In genomic region chr7:68218461-68218860, GRCh38 we compare ENCODE assay signal across 9 cellular contexts.
"Had no signal": no experiment of that assay in that cellular context is flagged by ENCODE, and none has a peak within 500 bp of the region (broad histone marks: within the 10 kb centered on the region; RNA-seq: fewer than 3 reads in every experiment).

No MANE protein-coding gene starts in this region.

- H3K4me1 ChIP-seq: HAP-1 had no signal

- H3K36me3 ChIP-seq: HAP-1 had no signal

- H3K4me2 ChIP-seq: GM23338 had no signal

- H3K27ac ChIP-seq: GM23248 had no signal

- H3K9me3 ChIP-seq: HAP-1 had no signal

- H3K9ac ChIP-seq: GM23248 had no signal

- H3K4me1 Mint-ChIP-seq: GM23338 had no signal

- ATAC-seq: GM23338, HCT116 had no signal

- H3K27ac Mint-ChIP-seq: GM23338, H9, HFFc6 had no signal

- H3K4me3 ChIP-seq: GM23248, GM23338, HAP-1 had no signal

- DNase-seq: GM23248, GOT3, H7, H9, HCEC 1CT, HFFc6 had no signal

- H3K4me3 Mint-ChIP-seq: GM23338, H9, HFFc6 had no signal
